Comparison of ENCODE assay signal across 1 cellular context in genomic region chr1:112501810-112502641, GRCh38.
A peak's percentile ranks its signal among the peaks of the same experiment; 100 is the strongest.
TF ChIP-seq lines count a peak whose summit lies in the region.

No MANE protein-coding gene starts in this region.

TF ChIP-seq in K562, 482 proteins besides CTCF, POLR2A, EP300 and RAD21 (continued from another document):
- TF ChIP-seq ZNF263 (CRISPR knock-in tag; IDR thresholded peaks at IDR 0.05; ENCODE audit: borderline replicate concordance) (peak; percentile 67; the same call in 1 of the 2 replicates), ZNF639 (CRISPR knock-in tag; conservative IDR thresholded peaks at IDR 0.05 in 1 of 2, IDR thresholded peaks at IDR 0.05 in 1 of 2) (0 out of 4 replicates have a peak, but pooled peaks of 1 of the 2 experiments have one; percentile 41), ZNF121 (CRISPR knock-in tag; conservative IDR thresholded peaks at IDR 0.05) (no peak), SRSF7 (optimal IDR thresholded peaks at IDR 0.05; ENCODE audit: low read depth, low read length) (peak; percentile 33), STAG1 (CRISPR knock-in tag; IDR thresholded peaks at IDR 0.05; ENCODE audit: borderline replicate concordance) (peak; percentile 69; the same call in 1 of the 2 replicates), ZFP36 (IDR thresholded peaks at IDR 0.05; ENCODE audit: low read depth, low read length, partially characterized antibody) (peak; percentile 19), ESRRA (IDR thresholded peaks at IDR 0.05; ENCODE audit: borderline replicate concordance, low read depth) (0 out of 2 replicates have a peak, but pooled peaks have one; percentile 33), EZH2 (IDR thresholded peaks at IDR 0.05; ENCODE audit: borderline replicate concordance, low read depth, low read length) (0 out of 2 replicates have a peak, but pooled peaks have one; percentile 10), MAFF (IDR thresholded peaks at IDR 0.05; ENCODE audit: low read length) (no peak), RBBP5 (IDR thresholded peaks at IDR 0.05; ENCODE audit: borderline replicate concordance, insufficient read depth, low read length, poor library complexity, severe bottlenecking) (peak; percentile 51), SMARCC2 (IDR thresholded peaks at IDR 0.05; ENCODE audit: low read depth) (no peak), SAFB (IDR thresholded peaks at IDR 0.05; ENCODE audit: borderline replicate concordance, low read depth, low read length) (peak; percentile 75; the same call in 1 of the 2 replicates), L3MBTL2 (IDR thresholded peaks at IDR 0.05) (0 out of 2 replicates have a peak, but pooled peaks have one; percentile 34), ETS2 (tag; IDR thresholded peaks at IDR 0.05; ENCODE audit: borderline replicate concordance, poor library complexity, severe bottlenecking) (no peak), ARID2 (IDR thresholded peaks at IDR 0.05) (0 out of 2 replicates have a peak, but pooled peaks have one; percentile 39), THRAP3 (IDR thresholded peaks at IDR 0.05; ENCODE audit: borderline replicate concordance) (no peak), MECOM (CRISPR knock-in tag; IDR thresholded peaks at IDR 0.05) (no peak), TFAP4 (CRISPR knock-in tag; IDR thresholded peaks at IDR 0.05; ENCODE audit: borderline replicate concordance) (peak; percentile 61; the same call in 1 of the 2 replicates), CTBP1 (IDR thresholded peaks at IDR 0.05; ENCODE audit: borderline replicate concordance) (peak; percentile 45; the same call in 1 of the 2 replicates), SMC3 (conservative IDR thresholded peaks at IDR 0.05; ENCODE audit: insufficient read depth, low read depth, low read length) (peak; percentile 61), ZNF79 (CRISPR knock-in tag; IDR thresholded peaks at IDR 0.05; ENCODE audit: low read depth) (no peak), ARID4B (CRISPR knock-in tag; IDR thresholded peaks at IDR 0.05) (peak; percentile 58), CBX8 (IDR thresholded peaks at IDR 0.05; ENCODE audit: borderline replicate concordance, extremely low read depth, low read depth, low read length, poor library complexity, severe bottlenecking) (no peak), ZNF449 (CRISPR knock-in tag; IDR thresholded peaks at IDR 0.05) (no peak), PKNOX1 (IDR thresholded peaks at IDR 0.05) (no peak), UBTF (IDR thresholded peaks at IDR 0.05; ENCODE audit: borderline replicate concordance in 1 of 2, low read depth in 2 of 2, low read length in 2 of 2) (peak; percentile 16 to 31; a peak in 1 of 4 replicates), NR2F6 (CRISPR knock-in tag; IDR thresholded peaks at IDR 0.05) (no peak), ZBTB43 (CRISPR knock-in tag; IDR thresholded peaks at IDR 0.05) (no peak), MTA3 (IDR thresholded peaks at IDR 0.05; ENCODE audit: borderline replicate concordance) (0 out of 2 replicates have a peak, but pooled peaks have one; percentile 56), BCLAF1 (IDR thresholded peaks at IDR 0.05; ENCODE audit: borderline replicate concordance in 1 of 2, control insufficient read depth in 1 of 2, low read depth in 2 of 2, low read length in 1 of 2) (no peak), ZFX (CRISPR knock-in tag; IDR thresholded peaks at IDR 0.05) (peak; percentile 52), CBX2 (IDR thresholded peaks at IDR 0.05; ENCODE audit: insufficient read depth, low read length, poor library complexity, severe bottlenecking) (no peak), MYC (IDR thresholded peaks at IDR 0.05; ENCODE audit: low read depth, low read length) (0 out of 2 replicates have a peak, but pooled peaks have one; percentile 13), MYC (CRISPR knock-in tag; IDR thresholded peaks at IDR 0.05; ENCODE audit: borderline replicate concordance, low read depth) (no peak), SFPQ (IDR thresholded peaks at IDR 0.05; ENCODE audit: low read depth, low read length) (no peak), CHD1 (IDR thresholded peaks at IDR 0.05; ENCODE audit: low read length) (no peak), PCBP2 (IDR thresholded peaks at IDR 0.05; ENCODE audit: low read depth, low read length, poor library complexity, severe bottlenecking) (no peak), E2F6 (IDR thresholded peaks at IDR 0.05; ENCODE audit: borderline replicate concordance in 1 of 2, extremely low read depth in 1 of 2, insufficient read depth in 1 of 2, insufficient read length in 1 of 2, low read depth in 1 of 2, low read length in 1 of 2, poor library complexity in 1 of 2, severe bottlenecking in 1 of 2) (peak in 1 of 2 experiments; percentile 30), PCBP1 (IDR thresholded peaks at IDR 0.05; ENCODE audit: low read depth, low read length, poor library complexity, severe bottlenecking) (peak; percentile 47)
